13 cellular contexts compared by ENCODE assay signal in genomic region chr1:232306269-232306911, GRCh38.
DNase-seq lines count a peak whose midpoint lies in the region; ATAC-seq and TF ChIP-seq lines count a peak whose summit lies in the region.
"Had no signal": no experiment of that assay in that cellular context is flagged by ENCODE, and none has a peak within 500 bp of the region (broad histone marks: within the 10 kb centered on the region; RNA-seq: fewer than 3 reads in every experiment).

No MANE protein-coding gene starts in this region.

- TF ChIP-seq CTCF in AG04450 (IDR thresholded peaks at IDR 0.05; ENCODE audit: low read depth, low read length) = 0 out of 2 replicates have a peak, but pooled peaks have one; percentile 9
- TF ChIP-seq CTCF in epithelial cell of esophagus (IDR thresholded peaks at IDR 0.05; ENCODE audit: insufficient read depth, low read depth, low read length, missing control alignments) = peak; percentile 14
- TF ChIP-seq CTCF in mucosa of descending colon (IDR thresholded peaks at IDR 0.05) = no peak
- TF ChIP-seq CTCF in OCI-LY7 (conservative IDR thresholded peaks at IDR 0.05; ENCODE audit: low read length) = no peak
- TF ChIP-seq CTCF in Peyer's patch (IDR thresholded peaks at IDR 0.05) = peak in 2 of 6 experiments; percentile 7 to 28

- no peaks in the 10 kb centered on the region for H3K36me3 ChIP-seq in mucosa of descending colon (ENCODE audit: low read depth)
- H3K36me3 ChIP-seq in OCI-LY7 (ENCODE audit: insufficient read depth, low read length) = no peaks in the 10 kb centered on the region
- no peaks in the 10 kb centered on the region for H3K36me3 ChIP-seq in Peyer's patch
- H3K36me3 ChIP-seq: BLaER1 treated with 17β-estradiol and CSF1 and Interleukin-3, amounts not matched to agents 10 nM and 100 nM had no signal

- H4K20me1 ChIP-seq in OCI-LY7 (ENCODE audit: insufficient read depth, low read length) = no peaks in the 10 kb centered on the region
- H4K20me1 ChIP-seq: BLaER1 treated with 17β-estradiol and CSF1 and Interleukin-3, amounts not matched to agents 10 nM and 100 nM had no signal

- H2AFZ ChIP-seq in OCI-LY7 (ENCODE audit: low read length) = no peak overlapping the region

- H3K27me3 ChIP-seq in AG04450 (ENCODE audit: control insufficient read depth, insufficient read depth, low read length) (no peaks in the 10 kb centered on the region), Peyer's patch (no peaks in the 10 kb centered on the region)
- H3K27me3 ChIP-seq: BLaER1 treated with 17β-estradiol and CSF1 and Interleukin-3, amounts not matched to agents 10 nM and 100 nM had no signal

- POLR2A ChIA-PET in AG04450 (lab: Yijun Ruan, JAX) = no interaction called here
- POLR2A ChIA-PET in OCI-LY7 (lab: Charles Lee) = interaction anchor here (1.0 kb wide), 1 partner anchor 103 kb away, joined by 3 read pairs; no protein-coding TSS in a partner anchor

- H3K27ac ChIP-seq in AG04450 (ENCODE audit: low read depth, low read length) = no peak overlapping the region
- H3K27ac ChIP-seq in OCI-LY7 (ENCODE audit: low read depth, low read length, poor library complexity, severe bottlenecking) = no peak overlapping the region
- H3K27ac ChIP-seq in Peyer's patch = peak overlapping the region in 1 of 4 donors; percentile 21
- H3K27ac ChIP-seq: BLaER1 treated with 17β-estradiol and CSF1 and Interleukin-3, amounts not matched to agents 10 nM and 100 nM had no signal

- H3K4me2 ChIP-seq in OCI-LY7 (ENCODE audit: low read length) = no peak overlapping the region
- H3K4me2 ChIP-seq: BLaER1 treated with 17β-estradiol and CSF1 and Interleukin-3, amounts not matched to agents 10 nM and 100 nM had no signal

- H3K79me2 ChIP-seq in OCI-LY7 (ENCODE audit: insufficient read depth, low read depth, low read length) = no peaks in the 10 kb centered on the region

- intact Hi-C loops in mucosa of descending colon (cut with DNase I, micrococcal nuclease) = no loop called here
- intact Hi-C loops in OCI-LY7 (cut with micrococcal nuclease; ENCODE audit: unreplicated experiment) = no loop called here

- DNase-seq in AG04450 (ENCODE audit: low read depth, low spot score) = no peak
- DNase-seq in NCI-H2029 (lab: John Stamatoyannopoulos, UW) = peak; percentile 86
- no peak for DNase-seq in epithelial cell of esophagus (ENCODE audit: low read depth)
- DNase-seq in mucosa of descending colon = peak in 2 of 3 donors; percentile 58 to 72
- DNase-seq in OCI-LY7 (ENCODE audit: low spot score) = no peak
- no peak for DNase-seq in Peyer's patch
- no peak for DNase-seq in NK-92 treated with Interleukin-12 subunit alpha and Interleukin-12 subunit beta, amount 100 ng/mL, for 24 hours (lab: John Stamatoyannopoulos, UW)
- no peak for DNase-seq in NCI-H187 treated with DMSO at 0.1 percent for 48 hours (lab: John Stamatoyannopoulos, UW)
- DNase-seq: activated gamma-delta T cell treated with Interleukin-2 at 50 U/mL for 16 hours, NCI-H1694, T-helper 9 cell had no signal

- H3K4me3 ChIP-seq in AG04450 (ENCODE audit: low read depth, low read length) = no peak overlapping the region
- no peak overlapping the region for H3K4me3 ChIP-seq in epithelial cell of esophagus (ENCODE audit: low read length)
- no peak overlapping the region for H3K4me3 ChIP-seq in mucosa of descending colon
- H3K4me3 ChIP-seq in OCI-LY7 (ENCODE audit: low read depth, low read length, poor library complexity, severe bottlenecking) = no peak overlapping the region
- H3K4me3 ChIP-seq in Peyer's patch = no peak overlapping the region
- H3K4me3 ChIP-seq: BLaER1 treated with 17β-estradiol and CSF1 and Interleukin-3, amounts not matched to agents 10 nM and 100 nM had no signal

- H3K9me3 ChIP-seq in AG04450 (ENCODE audit: control insufficient read depth, insufficient read depth, low read length) = no peaks in the 10 kb centered on the region
- H3K9me3 ChIP-seq in mucosa of descending colon = no peaks in the 10 kb centered on the region
- H3K9me3 ChIP-seq in OCI-LY7 (ENCODE audit: low read length) = no peaks in the 10 kb centered on the region
- H3K9me3 ChIP-seq in Peyer's patch = no peaks in the 10 kb centered on the region
- H3K9me3 ChIP-seq: BLaER1 treated with 17β-estradiol and CSF1 and Interleukin-3, amounts not matched to agents 10 nM and 100 nM had no signal

- CTCF ChIA-PET in AG04450 (lab: Charles Lee) (no interaction called here), OCI-LY7 (lab: Charles Lee; ENCODE audit: unreplicated experiment) (no interaction called here)

- H3K9me2 ChIP-seq in OCI-LY7 (ENCODE audit: insufficient read depth, low read length) = no peaks in the 10 kb centered on the region

- H3K4me1 ChIP-seq in mucosa of descending colon (ENCODE audit: low read depth) (peaks cover 8% of the 10 kb centered on the region), OCI-LY7 (ENCODE audit: insufficient read depth, low read length, poor library complexity, severe bottlenecking) (no peaks in the 10 kb centered on the region), Peyer's patch (peaks cover 0 to 6% (median 0%) of the 10 kb centered on the region in 4 donors)
- H3K4me1 ChIP-seq: BLaER1 treated with 17β-estradiol and CSF1 and Interleukin-3, amounts not matched to agents 10 nM and 100 nM had no signal

- no TSS peak for BruUV-seq in OCI-LY7 (replicated peaks; lab: Mats Ljungman, UMichigan)

- ATAC-seq in mucosa of descending colon = peak; percentile 62
- ATAC-seq: stimulated activated effector memory CD8-positive, alpha-beta T cell treated with anti-CD3 and anti-CD28 coated beads, Interleukin-12 subunit alpha, Interleukin-12 subunit beta, amount 100 ng/mL, for 72 hours had no signal

- TF ChIP-seq POLR2A in Peyer's patch (IDR thresholded peaks at IDR 0.05) = no peak

Comparison
In these comparisons a context has a peak if more than half of its experiments do, and no peak if none do; other contexts are left out.
1. DNase-seq: peak in NCI-H2029 (single experiment) and mucosa of descending colon (2 of 3); none in AG04450 (single experiment), epithelial cell of esophagus (single experiment), OCI-LY7 (single experiment), Peyer's patch (0 of 3), NK-92 treated with Interleukin-12 subunit alpha and Interleukin-12 subunit beta, amount 100 ng/mL, for 24 hours (single experiment) and NCI-H187 treated with DMSO at 0.1 percent for 48 hours (single experiment).
2. CTCF ChIP-seq: peak in AG04450 (single experiment) and epithelial cell of esophagus (single experiment); none in mucosa of descending colon (single experiment) and OCI-LY7 (single experiment).